3 cellular contexts compared by ENCODE assay signal in the genomic region with DNA sequence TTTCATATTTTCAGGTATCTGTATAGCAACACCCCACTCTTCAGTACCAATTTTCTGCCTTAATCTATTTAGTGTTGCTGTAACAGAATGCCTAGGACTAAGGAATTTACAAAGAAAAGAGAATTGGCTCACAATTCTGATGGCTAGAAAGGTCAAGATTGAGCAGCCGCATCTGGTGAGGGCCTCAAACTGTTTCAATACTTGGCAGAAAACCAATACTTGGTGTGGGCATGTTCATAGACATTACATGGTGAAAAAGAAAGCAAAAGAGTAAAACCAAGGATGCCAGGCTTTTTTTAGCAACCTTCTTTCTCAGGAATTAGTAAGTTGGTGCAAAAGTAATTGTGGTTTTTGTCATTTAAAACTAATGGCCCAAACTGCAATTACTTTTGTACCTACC.
"Had no signal": no experiment of that assay in that cellular context is flagged by ENCODE, and none has a peak within 500 bp of the region (broad histone marks: within the 10 kb centered on the region; RNA-seq: fewer than 3 reads in every experiment).

No MANE protein-coding gene starts in this region.

- DNase-seq: GDM1, GF-D8 had no signal

- H3K4me3 ChIP-seq: GM12878 had no signal

- ATAC-seq: GM12878 had no signal
